Comparison of ENCODE assay signal across 9 cellular contexts in the genomic region with DNA sequence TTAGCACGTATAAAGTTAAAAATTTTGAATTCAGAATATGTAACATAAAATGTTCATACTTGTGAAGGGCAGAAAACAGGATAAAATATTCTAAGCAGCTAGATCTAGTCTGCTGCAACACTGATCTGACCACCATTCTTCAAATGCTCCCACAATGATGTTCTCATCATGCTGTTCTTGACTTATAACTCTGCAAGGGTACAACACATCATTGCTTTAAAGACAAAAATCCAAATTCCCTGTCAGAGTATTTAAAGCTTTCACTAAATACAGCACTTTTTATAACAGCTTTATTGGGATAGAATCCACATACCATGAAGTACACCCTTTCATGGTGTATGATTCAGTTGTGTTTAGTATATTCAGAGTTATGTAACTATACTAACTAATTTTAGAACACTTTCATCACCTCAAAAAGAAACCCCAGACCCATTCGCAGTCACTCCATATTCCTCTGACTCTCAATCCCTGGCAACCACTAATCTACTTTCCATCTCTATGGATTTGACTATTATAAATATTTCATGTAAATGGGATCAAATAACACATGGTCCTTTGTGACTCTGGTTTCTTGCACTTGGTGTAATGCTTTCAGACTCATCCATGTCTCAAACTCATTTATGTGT. TPM values are rescaled to one million over a fixed set of nuclear protein-coding genes. Genes with fewer than 3 reads are reported as not detected.
DNase-seq lines count a peak whose midpoint lies in the region; ATAC-seq and TF ChIP-seq lines count a peak whose summit lies in the region.
"Had no signal": no experiment of that assay in that cellular context is flagged by ENCODE, and none has a peak within 500 bp of the region (broad histone marks: within the 10 kb centered on the region; RNA-seq: fewer than 3 reads in every experiment).

No MANE protein-coding gene starts in this region.

- H3K9me3 ChIP-seq in left lung (no peaks in the 10 kb centered on the region), upper lobe of left lung (no peaks in the 10 kb centered on the region)

- intact Hi-C loops in left lung (cut with DNase I): no loop called here

- H3K27me3 ChIP-seq in left lung: no peaks in the 10 kb centered on the region
- no peaks in the 10 kb centered on the region for H3K27me3 ChIP-seq in upper lobe of left lung

- H3K27ac ChIP-seq in left lung: peak overlapping the region; percentile 13 to 35
- H3K27ac ChIP-seq in upper lobe of left lung: peak overlapping the region; percentile 3 to 42 (median 28)

- peak; percentile 36 for ATAC-seq in left lung
- peak in 1 of 2 donors; percentile 27 for ATAC-seq in upper lobe of left lung (ENCODE audit: low FRiP score in 2 of 2)

- TF ChIP-seq POLR2A in upper lobe of left lung (IDR thresholded peaks at IDR 0.05): no peak

- H3K36me3 ChIP-seq in left lung: no peaks in the 10 kb centered on the region
- peaks cover 0 to 7% (median 0%) of the 10 kb centered on the region in 4 donors for H3K36me3 ChIP-seq in upper lobe of left lung

- peak; percentile 25 for DNase-seq in SIG-M5 treated with dmso at 0.1 percent for 504 hours (lab: John Stamatoyannopoulos, UW; ENCODE audit: unreplicated experiment)
- DNase-seq in SIG-M5 (lab: John Stamatoyannopoulos, UW): no peak
- DNase-seq in cardiac fibroblast (ENCODE audit: low read depth in 2 of 2): peak; percentile 20 to 43
- no peak for DNase-seq in left lung
- DNase-seq in upper lobe of left lung: no peak
- DNase-seq in NCI-H1092 treated with DMSO at 0.1 percent for 48 hours (lab: John Stamatoyannopoulos, UW): no peak
- DNase-seq in glomerular visceral epithelial cell (ENCODE audit: extremely low spot score): no peak
- no peak for DNase-seq in NOMO-1 treated with dmso at 0.1 percent for 144 hours (lab: John Stamatoyannopoulos, UW; ENCODE audit: unreplicated experiment)
- DNase-seq: activated T-cell treated with anti-CD3 and anti-CD28 coated beads, Interleukin-2, amount 50 U/mL, for 24 hours had no signal

- H3K4me1 ChIP-seq in left lung: peaks cover 9 to 32% of the 10 kb centered on the region in 2 donors
- peaks cover 15 to 29% (median 24%) of the 10 kb centered on the region in 4 donors for H3K4me1 ChIP-seq in upper lobe of left lung

- WGBS in upper lobe of left lung, 2 donors: 39 to 40% methylated on average over 2 of the region's 2 CpGs

- H3K4me3 ChIP-seq in cardiac fibroblast (replicated peaks in 1 of 2; ENCODE audit: low read depth in 2 of 2, low read length in 2 of 2): no peak overlapping the region
- no peak overlapping the region for H3K4me3 ChIP-seq in left lung
- no peak overlapping the region for H3K4me3 ChIP-seq in upper lobe of left lung

- TF ChIP-seq CTCF in cardiac fibroblast (IDR thresholded peaks at IDR 0.05; ENCODE audit: low read depth, low read length) (no peak), left lung (IDR thresholded peaks at IDR 0.05) (no peak), upper lobe of left lung (IDR thresholded peaks at IDR 0.05) (no peak)

- no peak for TF ChIP-seq EP300 in upper lobe of left lung (IDR thresholded peaks at IDR 0.05)

RNA-seq across cellular contexts. Expression of gene MAP4K3, which starts 56.4 kb away (rescaled TPM):
- total RNA-seq in left lung (10 to 100 TPM; 26.0 to 28.6 TPM), upper lobe of left lung (10 to 100 TPM; 29.8 to 83.6 (median 51.1) TPM)

Comparison
In these comparisons a context has a peak if more than half of its experiments do, and no peak if none do; other contexts are left out.
1. DNase-seq: peak in SIG-M5 treated with dmso at 0.1 percent for 504 hours (single experiment) and cardiac fibroblast (2 of 2); none in SIG-M5 (single experiment), left lung (0 of 2), upper lobe of left lung (0 of 2), NCI-H1092 treated with DMSO at 0.1 percent for 48 hours (single experiment), glomerular visceral epithelial cell (single experiment) and NOMO-1 treated with dmso at 0.1 percent for 144 hours (single experiment).